ENCODE assay signal across 21 cellular contexts in genomic region chr2:228700638-228701037, GRCh38.
A peak's percentile ranks its signal among the peaks of the same experiment; 100 is the strongest.
DNase-seq lines count a peak whose midpoint lies in the region; ATAC-seq and TF ChIP-seq lines count a peak whose summit lies in the region.
"Had no signal": no experiment of that assay in that cellular context is flagged by ENCODE, and none has a peak within 500 bp of the region (broad histone marks: within the 10 kb centered on the region; RNA-seq: fewer than 3 reads in every experiment).

No MANE protein-coding gene starts in this region.

- no peak for ATAC-seq in naive thymus-derived CD4-positive, alpha-beta T cell
- ATAC-seq in GM21717 (IDR thresholded peaks at IDR 0.05; ENCODE audit: unreplicated experiment) = no peak
- ATAC-seq: activated CD8-positive, alpha-beta memory T cell treated with anti-CD3 and anti-CD28 coated beads, Interleukin-2, amount 10 ng/mL, durations not matched to agents 7 days and 5 days; stimulated activated memory B cell treated with anti-CD40 and anti-IgM and Interleukin-4, amounts not matched to agents 10 μg/mL and 1 μg/mL and 100 μg/mL, for 72 hours had no signal

- no peaks in the 10 kb centered on the region for H3K36me3 Mint-ChIP-seq in naive thymus-derived CD4-positive, alpha-beta T cell
- no peaks in the 10 kb centered on the region for H3K36me3 Mint-ChIP-seq in glutamatergic neuron (ENCODE audit: unreplicated experiment)
- H3K36me3 Mint-ChIP-seq: activated CD8-positive, alpha-beta memory T cell treated with anti-CD3 and anti-CD28 coated beads, Interleukin-2, amount 10 ng/mL, durations not matched to agents 7 days and 5 days; stimulated activated memory B cell treated with anti-CD40 and anti-IgM and Interleukin-4, amounts not matched to agents 10 μg/mL and 1 μg/mL and 100 μg/mL, for 72 hours; type B pancreatic cell had no signal

- H3K27me3 Mint-ChIP-seq in naive thymus-derived CD4-positive, alpha-beta T cell = no peaks in the 10 kb centered on the region
- no peaks in the 10 kb centered on the region for H3K27me3 Mint-ChIP-seq in glutamatergic neuron (ENCODE audit: unreplicated experiment)
- H3K27me3 Mint-ChIP-seq: activated B cell treated with CpG ODN at 0.5 μM for 24 hours; activated CD8-positive, alpha-beta memory T cell treated with anti-CD3 and anti-CD28 coated beads, Interleukin-2, amount 10 ng/mL, durations not matched to agents 7 days and 5 days; stimulated activated memory B cell treated with anti-CD40 and anti-IgM and Interleukin-4, amounts not matched to agents 10 μg/mL and 1 μg/mL and 100 μg/mL, for 72 hours had no signal

- H3K27ac Mint-ChIP-seq in naive thymus-derived CD4-positive, alpha-beta T cell = no peak overlapping the region
- no peak overlapping the region for H3K27ac Mint-ChIP-seq in glutamatergic neuron (ENCODE audit: unreplicated experiment)
- H3K27ac Mint-ChIP-seq: activated B cell treated with CpG ODN at 0.5 μM for 24 hours; activated CD8-positive, alpha-beta memory T cell treated with anti-CD3 and anti-CD28 coated beads, Interleukin-2, amount 10 ng/mL, durations not matched to agents 7 days and 5 days; stimulated activated memory B cell treated with anti-CD40 and anti-IgM and Interleukin-4, amounts not matched to agents 10 μg/mL and 1 μg/mL and 100 μg/mL, for 72 hours; type B pancreatic cell had no signal

- CTCF ChIA-PET in naive thymus-derived CD4-positive, alpha-beta T cell (lab: Charles Lee) = no interaction called here

- no peak overlapping the region for H3K4me3 ChIP-seq in naive thymus-derived CD4-positive, alpha-beta T cell (ENCODE audit: low read length)

- H3K27ac ChIP-seq in naive thymus-derived CD4-positive, alpha-beta T cell (ENCODE audit: low read depth, low read length) = no peak overlapping the region
- H3K27ac ChIP-seq: KMS-11 had no signal

- no peak overlapping the region for H3K4me3 Mint-ChIP-seq in naive thymus-derived CD4-positive, alpha-beta T cell
- H3K4me3 Mint-ChIP-seq in glutamatergic neuron (ENCODE audit: unreplicated experiment) = no peak overlapping the region
- H3K4me3 Mint-ChIP-seq: activated B cell treated with CpG ODN at 0.5 μM for 24 hours; activated CD8-positive, alpha-beta memory T cell treated with anti-CD3 and anti-CD28 coated beads, Interleukin-2, amount 10 ng/mL, durations not matched to agents 7 days and 5 days; stimulated activated memory B cell treated with anti-CD40 and anti-IgM and Interleukin-4, amounts not matched to agents 10 μg/mL and 1 μg/mL and 100 μg/mL, for 72 hours; type B pancreatic cell had no signal

- no peaks in the 10 kb centered on the region for H3K9me3 ChIP-seq in naive thymus-derived CD4-positive, alpha-beta T cell (ENCODE audit: control insufficient read depth in 2 of 3, low read length in 3 of 3)
- H3K9me3 ChIP-seq: BE2C had no signal

- POLR2A ChIA-PET in naive thymus-derived CD4-positive, alpha-beta T cell (lab: Charles Lee) = no interaction called here

- no peaks in the 10 kb centered on the region for H3K36me3 ChIP-seq in naive thymus-derived CD4-positive, alpha-beta T cell (ENCODE audit: control insufficient read depth in 2 of 3, insufficient read depth in 3 of 3, low read length in 3 of 3)
- H3K36me3 ChIP-seq: BE2C had no signal

- intact Hi-C loops in naive thymus-derived CD4-positive, alpha-beta T cell (cut with micrococcal nuclease) = no loop called here

- no peaks in the 10 kb centered on the region for H3K4me1 Mint-ChIP-seq in naive thymus-derived CD4-positive, alpha-beta T cell
- H3K4me1 Mint-ChIP-seq in glutamatergic neuron (ENCODE audit: low read depth, unreplicated experiment) = peaks cover 27% of the 10 kb centered on the region
- H3K4me1 Mint-ChIP-seq: activated B cell treated with CpG ODN at 0.5 μM for 24 hours; activated CD8-positive, alpha-beta memory T cell treated with anti-CD3 and anti-CD28 coated beads, Interleukin-2, amount 10 ng/mL, durations not matched to agents 7 days and 5 days; stimulated activated memory B cell treated with anti-CD40 and anti-IgM and Interleukin-4, amounts not matched to agents 10 μg/mL and 1 μg/mL and 100 μg/mL, for 72 hours had no signal

- no peaks in the 10 kb centered on the region for H3K4me1 ChIP-seq in naive thymus-derived CD4-positive, alpha-beta T cell (ENCODE audit: control insufficient read depth in 2 of 2, insufficient read depth in 2 of 2, low read length in 2 of 2)
- H3K4me1 ChIP-seq: BE2C had no signal

- H3K9me3 Mint-ChIP-seq in naive thymus-derived CD4-positive, alpha-beta T cell = peaks cover 0 to 7% (median 3%) of the 10 kb centered on the region in 11 donors
- peaks cover 3% of the 10 kb centered on the region for H3K9me3 Mint-ChIP-seq in glutamatergic neuron (ENCODE audit: unreplicated experiment)
- H3K9me3 Mint-ChIP-seq: activated B cell treated with CpG ODN at 0.5 μM for 24 hours, type B pancreatic cell had no signal

- DNase-seq in AG08396 (ENCODE audit: low spot score) = peak; percentile 14
- peak; percentile 91 for DNase-seq in HT1080 (ENCODE audit: low read depth)
- DNase-seq in amniotic epithelial cell (ENCODE audit: low read depth) = peak; percentile 89
- DNase-seq in foreskin melanocyte = peak; percentile 1
- DNase-seq in naive thymus-derived CD4-positive, alpha-beta T cell = no peak
- DNase-seq in glutamatergic neuron = no peak
- DNase-seq in NCI-H524 treated with DMSO at 0.1 percent for 48 hours (lab: John Stamatoyannopoulos, UW) = no peak
- DNase-seq: activated B cell treated with CpG ODN at 0.5 μM for 24 hours; activated CD8-positive, alpha-beta memory T cell treated with anti-CD3 and anti-CD28 coated beads, Interleukin-2, amount 10 ng/mL, durations not matched to agents 7 days and 5 days; activated naive CD4-positive, alpha-beta T cell treated with Interleukin-2 at 50 U/mL for 16 hours; BE2C; DMS153; effector CD8-positive, alpha-beta T cell; NCI-H1436; NCI-H446; OCI-M1; small intestine had no signal

- TF ChIP-seq CTCF in glutamatergic neuron (IDR thresholded peaks at IDR 0.05; ENCODE audit: partially characterized antibody, unreplicated experiment) = no peak

- H3K27me3 ChIP-seq in naive thymus-derived CD4-positive, alpha-beta T cell (ENCODE audit: control insufficient read depth in 2 of 2, insufficient read depth in 2 of 2, low read length in 2 of 2) = no peaks in the 10 kb centered on the region
- H3K27me3 ChIP-seq: BE2C had no signal

Comparison
In these comparisons a context has a peak if more than half of its experiments do, and no peak if none do; other contexts are left out.
1. DNase-seq: peak in AG08396 (single experiment), HT1080 (single experiment), amniotic epithelial cell (single experiment) and foreskin melanocyte (single experiment); none in naive thymus-derived CD4-positive, alpha-beta T cell (0 of 9), glutamatergic neuron (single experiment) and NCI-H524 treated with DMSO at 0.1 percent for 48 hours (single experiment).